ENCODE assay signal across 25 cellular contexts in the genomic region with DNA sequence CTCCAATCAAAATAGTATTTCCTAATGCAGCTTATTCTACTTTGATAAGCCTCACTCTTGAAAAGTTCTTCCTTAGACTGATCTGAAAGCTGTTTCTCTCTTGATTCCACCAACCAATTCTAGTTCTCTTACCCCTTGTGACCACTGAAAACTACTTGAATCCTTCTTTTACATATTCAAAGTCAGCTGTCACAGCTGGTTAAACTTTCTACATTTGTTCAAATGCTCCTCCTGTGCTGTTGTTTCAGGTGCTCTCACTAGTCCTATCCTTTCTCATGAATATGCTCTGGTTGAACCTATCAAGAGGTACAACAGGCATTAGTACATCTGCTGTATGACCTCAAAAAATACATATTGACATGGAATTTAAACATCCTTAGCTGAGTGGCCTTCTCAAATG.
A peak's percentile ranks its signal among the peaks of the same experiment; 100 is the strongest.
DNase-seq lines count a peak whose midpoint lies in the region; ATAC-seq, FAIRE-seq and TF ChIP-seq lines count a peak whose summit lies in the region.
"Had no signal": no experiment of that assay in that cellular context is flagged by ENCODE, and none has a peak within 500 bp of the region (broad histone marks: within the 10 kb centered on the region; RNA-seq: fewer than 3 reads in every experiment).

No MANE protein-coding gene starts in this region.

- H3K4me1 Mint-ChIP-seq in WTC11: peaks cover 69% of the 10 kb centered on the region
- no peaks in the 10 kb centered on the region for H3K4me1 Mint-ChIP-seq in activated CD4-positive, alpha-beta T cell treated with anti-CD3 and anti-CD28 coated beads for 36 hours
- H3K4me1 Mint-ChIP-seq: CD4-positive, alpha-beta memory T cell had no signal

- CTCF ChIA-PET in WTC11 (lab: Charles Lee): no interaction called here
- CTCF ChIA-PET in activated CD4-positive, alpha-beta T cell treated with anti-CD3 and anti-CD28 coated beads for 36 hours (lab: Charles Lee): no interaction called here

- FAIRE-seq in kidney (lab: Jason Lieb, UNC): no peak
- FAIRE-seq: G401.6, GM12878, GM19239 had no signal

- H3K27me3 ChIP-seq in HUES48 (ENCODE audit: control insufficient read depth, insufficient read depth, low read length): no peaks in the 10 kb centered on the region

- H3K36me3 ChIP-seq in HUES48 (ENCODE audit: control insufficient read depth, insufficient read depth, low read length) (no peaks in the 10 kb centered on the region; the same call in 1 of the 2 replicates), kidney (ENCODE audit: control insufficient read depth in 1 of 2, insufficient read depth in 2 of 2, low read length in 2 of 2) (no peaks in the 10 kb centered on the region)
- H3K36me3 ChIP-seq: HAP-1 had no signal

- peak; percentile 86 for ATAC-seq in WTC11
- no peak for ATAC-seq in activated CD4-positive, alpha-beta T cell treated with anti-CD3 and anti-CD28 coated beads for 36 hours
- ATAC-seq: GM12878, PC-3 had no signal

- H3K36me3 Mint-ChIP-seq in WTC11: no peaks in the 10 kb centered on the region
- no peaks in the 10 kb centered on the region for H3K36me3 Mint-ChIP-seq in activated CD4-positive, alpha-beta T cell treated with anti-CD3 and anti-CD28 coated beads for 36 hours (ENCODE audit: low read depth)
- H3K36me3 Mint-ChIP-seq: CD4-positive, alpha-beta memory T cell; IgD-negative memory B cell had no signal

- no peaks in the 10 kb centered on the region for H3K27me3 Mint-ChIP-seq in WTC11 (ENCODE audit: low read depth)
- H3K27me3 Mint-ChIP-seq in activated CD4-positive, alpha-beta T cell treated with anti-CD3 and anti-CD28 coated beads for 36 hours: no peaks in the 10 kb centered on the region
- H3K27me3 Mint-ChIP-seq: CD4-positive, alpha-beta memory T cell had no signal

- POLR2A ChIA-PET in WTC11 (lab: Charles Lee): no interaction called here
- POLR2A ChIA-PET in activated CD4-positive, alpha-beta T cell treated with anti-CD3 and anti-CD28 coated beads for 36 hours (lab: Charles Lee): no interaction called here

- DNase-seq in NCI-H526 treated with DMSO at 0.1 percent for 48 hours (lab: John Stamatoyannopoulos, UW) (peak; percentile 18), WTC11 (ENCODE audit: low spot score) (no peak), iPS-NIHi11 (ENCODE audit: low spot score) (peak; percentile 15), kidney (no peak), COR-L47 (lab: John Stamatoyannopoulos, UW) (no peak)
- DNase-seq in activated CD4-positive, alpha-beta T cell treated with anti-CD3 and anti-CD28 coated beads for 4 hours: no peak
- DNase-seq in activated CD4-positive, alpha-beta T cell treated with anti-CD3 and anti-CD28 coated beads for 36 hours: no peak
- DNase-seq: C1 segment of cervical spinal cord; Caco-2; CD4-positive, alpha-beta memory T cell; HFFc6; MM.1S; NCI-H1694 treated with DMSO at 0.1 percent for 48 hours; NCI-H2081 treated with DMSO at 0.1 percent for 48 hours; NCI-H524 treated with DMSO at 0.1 percent for 48 hours; PC-3; Right ventricle myocardium superior; T-helper 1 cell had no signal

- no peak for TF ChIP-seq CTCF in WTC11 (IDR thresholded peaks at IDR 0.05)
- no peak for TF ChIP-seq CTCF in kidney (IDR thresholded peaks at IDR 0.05; ENCODE audit: borderline replicate concordance, extremely low read depth, insufficient read depth)

- H3K9me3 ChIP-seq in HUES48 (ENCODE audit: control insufficient read depth, insufficient read depth, low read length) (no peaks in the 10 kb centered on the region), kidney (ENCODE audit: control insufficient read depth in 1 of 2, low read length in 2 of 2) (no peaks in the 10 kb centered on the region)
- H3K9me3 ChIP-seq: Caco-2, HAP-1 had no signal

- intact Hi-C loops in kidney (cut with DNase I): no loop called here
- intact Hi-C loops in activated CD4-positive, alpha-beta T cell treated with anti-CD3 and anti-CD28 coated beads for 36 hours (cut with DNase I, micrococcal nuclease): no loop called here

- H3K4me3 Mint-ChIP-seq in WTC11: peak overlapping the region; percentile 7; the same call in 1 of the 2 replicates
- H3K4me3 Mint-ChIP-seq in activated CD4-positive, alpha-beta T cell treated with anti-CD3 and anti-CD28 coated beads for 36 hours: no peak overlapping the region
- H3K4me3 Mint-ChIP-seq: CD4-positive, alpha-beta memory T cell; HFFc6; IgD-negative memory B cell had no signal

- H3K9ac ChIP-seq in HUES48 (ENCODE audit: low read depth, low read length) (no peak overlapping the region), kidney (ENCODE audit: low read length in 2 of 2) (no peak overlapping the region)
- H3K9ac ChIP-seq: KMS-11 had no signal

- H3K4me3 ChIP-seq in HUES48 (ENCODE audit: low read depth, low read length) (no peak overlapping the region), kidney (ENCODE audit: low read length in 2 of 2) (no peak overlapping the region)
- H3K4me3 ChIP-seq: GM12878, HAP-1 had no signal

- H3K9me3 Mint-ChIP-seq in WTC11: no peaks in the 10 kb centered on the region
- H3K9me3 Mint-ChIP-seq in activated CD4-positive, alpha-beta T cell treated with anti-CD3 and anti-CD28 coated beads for 36 hours (ENCODE audit: low read depth): no peaks in the 10 kb centered on the region
- H3K9me3 Mint-ChIP-seq: CD4-positive, alpha-beta memory T cell; IgD-negative memory B cell had no signal

- H3K4me1 ChIP-seq in HUES48 (ENCODE audit: control insufficient read depth, insufficient read depth, low read length): peaks cover 45% of the 10 kb centered on the region
- H3K4me1 ChIP-seq in kidney (ENCODE audit: control insufficient read depth in 1 of 2, insufficient read depth in 1 of 2, low read depth in 1 of 2, low read length in 2 of 2): no peaks in the 10 kb centered on the region
- H3K4me1 ChIP-seq: Caco-2 had no signal

- peak overlapping the region; percentile 93 for H3K27ac Mint-ChIP-seq in WTC11
- H3K27ac Mint-ChIP-seq in activated CD4-positive, alpha-beta T cell treated with anti-CD3 and anti-CD28 coated beads for 36 hours: no peak overlapping the region
- H3K27ac Mint-ChIP-seq: CD4-positive, alpha-beta memory T cell; HFFc6; IgD-negative memory B cell had no signal

- H3K27ac ChIP-seq in HUES48 (ENCODE audit: low read depth, low read length) (peak overlapping the region; percentile 50), kidney (ENCODE audit: low read depth in 2 of 2, low read length in 2 of 2) (no peak overlapping the region)
- H3K27ac ChIP-seq: KMS-11 had no signal

TF ChIP-seq in WTC11, 78 proteins besides CTCF, POLR2A, EP300 and RAD21:
- TF ChIP-seq USF1 (CRISPR knock-in tag; IDR thresholded peaks at IDR 0.05) (no peak), ZNF671 (CRISPR knock-in tag; IDR thresholded peaks at IDR 0.05) (no peak), ESRRA (CRISPR knock-in tag; IDR thresholded peaks at IDR 0.05; ENCODE audit: borderline replicate concordance) (no peak), NR2C2 (CRISPR knock-in tag; IDR thresholded peaks at IDR 0.05) (no peak), ZNF396 (CRISPR knock-in tag; IDR thresholded peaks at IDR 0.05; ENCODE audit: borderline replicate concordance) (no peak), ATF1 (CRISPR knock-in tag; IDR thresholded peaks at IDR 0.05) (no peak)
- TF ChIP-seq, protein P1, sequence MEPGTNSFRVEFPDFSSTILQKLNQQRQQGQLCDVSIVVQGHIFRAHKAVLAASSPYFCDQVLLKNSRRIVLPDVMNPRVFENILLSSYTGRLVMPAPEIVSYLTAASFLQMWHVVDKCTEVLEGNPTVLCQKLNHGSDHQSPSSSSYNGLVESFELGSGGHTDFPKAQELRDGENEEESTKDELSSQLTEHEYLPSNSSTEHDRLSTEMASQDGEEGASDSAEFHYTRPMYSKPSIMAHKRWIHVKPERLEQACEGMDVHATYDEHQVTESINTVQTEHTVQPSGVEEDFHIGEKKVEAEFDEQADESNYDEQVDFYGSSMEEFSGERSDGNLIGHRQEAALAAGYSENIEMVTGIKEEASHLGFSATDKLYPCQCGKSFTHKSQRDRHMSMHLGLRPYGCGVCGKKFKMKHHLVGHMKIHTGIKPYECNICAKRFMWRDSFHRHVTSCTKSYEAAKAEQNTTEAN (CRISPR knock-in tag; IDR thresholded peaks at IDR 0.05): no peak
- TF ChIP-seq, protein P2, sequence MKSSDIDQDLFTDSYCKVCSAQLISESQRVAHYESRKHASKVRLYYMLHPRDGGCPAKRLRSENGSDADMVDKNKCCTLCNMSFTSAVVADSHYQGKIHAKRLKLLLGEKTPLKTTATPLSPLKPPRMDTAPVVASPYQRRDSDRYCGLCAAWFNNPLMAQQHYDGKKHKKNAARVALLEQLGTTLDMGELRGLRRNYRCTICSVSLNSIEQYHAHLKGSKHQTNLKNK (CRISPR knock-in tag; IDR thresholded peaks at IDR 0.05): no peak
TF ChIP-seq in WTC11: peak in this region for 0.

Comparison
In these comparisons a context has a peak if more than half of its experiments do, and no peak if none do; other contexts are left out.
1. DNase-seq: peak in NCI-H526 treated with DMSO at 0.1 percent for 48 hours (single experiment) and iPS-NIHi11 (single experiment); none in WTC11 (single experiment), kidney (single experiment), COR-L47 (single experiment), activated CD4-positive, alpha-beta T cell treated with anti-CD3 and anti-CD28 coated beads for 4 hours (0 of 2) and activated CD4-positive, alpha-beta T cell treated with anti-CD3 and anti-CD28 coated beads for 36 hours (single experiment).